Comparison of ENCODE assay signal across 8 cellular contexts in genomic region chr6:128500749-128501350, GRCh38. TPM values are rescaled to one million over a fixed set of nuclear protein-coding genes. Genes with fewer than 3 reads are reported as not detected.
A peak's percentile ranks its signal among the peaks of the same experiment; 100 is the strongest.
DNase-seq lines count a peak whose midpoint lies in the region; ATAC-seq and TF ChIP-seq lines count a peak whose summit lies in the region.
"Not testable (repeated sequence)": the region's sequence is repeated elsewhere in the genome, so short reads cannot be mapped to it uniquely, and the experiment has no call there.

No MANE protein-coding gene starts in this region.

- not testable (repeated sequence) for TF ChIP-seq RAD21 in SK-N-SH (IDR thresholded peaks at IDR 0.05; ENCODE audit: low read length)

- intact Hi-C loops in PC-3 (cut with micrococcal nuclease); left colon (cut with DNase I, micrococcal nuclease); transverse colon (cut with DNase I; ENCODE audit: low total_unique reads): not testable (repeated sequence)

- H3K36me3 Mint-ChIP-seq in chondrocyte (ENCODE audit: low read depth); mesothelial cell of epicardium: not testable (repeated sequence)

- not testable (repeated sequence) for H3K27me3 Mint-ChIP-seq in chondrocyte (ENCODE audit: low read depth); mesothelial cell of epicardium (ENCODE audit: low read depth)

- H3K4me3 ChIP-seq in KMS-11 (IDR thresholded peaks at IDR 0.05; ENCODE audit: insufficient read depth, low read depth, low read length); PC-3 (ENCODE audit: low read length); SK-N-SH (ENCODE audit: low read depth in 2 of 2, low read length in 1 of 2); transverse colon: not testable (repeated sequence)

- CTCF ChIA-PET in PC-3 (lab: Charles Lee); SK-N-SH (lab: Yijun Ruan, JAX): not testable (repeated sequence)

- in situ Hi-C loops in transverse colon (cut with MboI; ENCODE audit: low pct_ligation_motif_present in 1 of 4, low pct_unique_long_range_greater_than_20kb in 1 of 4, low sequenced_read_pairs in 3 of 4) = loop anchor here in 1 of 4 donors (25.0 kb wide), 1 partner anchor 164 kb away; no protein-coding TSS in a partner anchor

- H3K27ac Mint-ChIP-seq in chondrocyte (ENCODE audit: unreplicated experiment) = peak overlapping the region; percentile 82
- H3K27ac Mint-ChIP-seq in mesothelial cell of epicardium = peak overlapping the region; percentile 62

- peak; percentile 37 for DNase-seq in EL
- DNase-seq in PC-3 = peak; percentile 50
- not testable (repeated sequence) for DNase-seq in SK-N-SH; chondrocyte (ENCODE audit: low spot score); left colon; mesothelial cell of epicardium (ENCODE audit: low spot score in 2 of 2, unreplicated experiment in 2 of 2)
- DNase-seq in transverse colon = peak; percentile 31

- H3K79me2 ChIP-seq in KMS-11 (ENCODE audit: insufficient read depth, low read depth) (peaks cover 31% of the 10 kb centered on the region; the same call in 1 of the 2 replicates), PC-3 (ENCODE audit: low read length) (peaks cover 88% of the 10 kb centered on the region), SK-N-SH (ENCODE audit: insufficient read depth) (peaks cover 74% of the 10 kb centered on the region)

- BruUV-seq in PC-3 (replicated peaks; lab: Mats Ljungman, UMichigan) = not testable (repeated sequence)

- not testable (repeated sequence) for H3K9ac ChIP-seq in KMS-11, SK-N-SH
- peak overlapping the region; percentile 82 for H3K9ac ChIP-seq in PC-3 (ENCODE audit: low read length)

- H3K36me3 ChIP-seq in KMS-11 (ENCODE audit: insufficient read depth); PC-3 (ENCODE audit: low read depth, low read length); SK-N-SH (replicated peaks in 1 of 2; ENCODE audit: control insufficient read depth in 1 of 2, insufficient read depth in 2 of 2, low read length in 1 of 2); transverse colon: not testable (repeated sequence)

- ATAC-seq in PC-3 = not testable (repeated sequence)
- peak; percentile 49 for ATAC-seq in left colon

- H3K9me3 Mint-ChIP-seq in chondrocyte (ENCODE audit: low read depth); mesothelial cell of epicardium: not testable (repeated sequence)

- TF ChIP-seq CTCF in KMS-11 (conservative IDR thresholded peaks at IDR 0.05; ENCODE audit: low read depth, low read length); PC-3 (conservative IDR thresholded peaks at IDR 0.05; ENCODE audit: low read depth, low read length); SK-N-SH (IDR thresholded peaks at IDR 0.05); chondrocyte (IDR thresholded peaks at IDR 0.05); mesothelial cell of epicardium (IDR thresholded peaks at IDR 0.05; ENCODE audit: unreplicated experiment); transverse colon (IDR thresholded peaks at IDR 0.05): not testable (repeated sequence)

- not testable (repeated sequence) for TF ChIP-seq POLR2A in transverse colon (IDR thresholded peaks at IDR 0.05)

- H2AFZ ChIP-seq in KMS-11 (ENCODE audit: low read depth); PC-3 (ENCODE audit: low read length); SK-N-SH (ENCODE audit: low read depth): not testable (repeated sequence)

- H3K27ac ChIP-seq in KMS-11; SK-N-SH (ENCODE audit: low read depth in 2 of 2, low read length in 1 of 2): not testable (repeated sequence)
- H3K27ac ChIP-seq in PC-3 (ENCODE audit: low read length) (peak overlapping the region; percentile 98), transverse colon (peak overlapping the region; percentile 74 to 85 (median 78))

- H3K4me1 Mint-ChIP-seq in chondrocyte (ENCODE audit: low read depth) = peaks cover 66% of the 10 kb centered on the region
- peaks cover 29% of the 10 kb centered on the region for H3K4me1 Mint-ChIP-seq in mesothelial cell of epicardium

- POLR2A ChIA-PET in PC-3 (lab: Charles Lee; ENCODE audit: unreplicated experiment); SK-N-SH (lab: Yijun Ruan, JAX): not testable (repeated sequence)

- not testable (repeated sequence) for H4K20me1 ChIP-seq in KMS-11 (ENCODE audit: insufficient read depth); PC-3 (ENCODE audit: low read length)
- peaks cover 21% of the 10 kb centered on the region for H4K20me1 ChIP-seq in SK-N-SH (ENCODE audit: insufficient read depth)

- H3K4me2 ChIP-seq in KMS-11 = peak overlapping the region; percentile 29; the same call in 1 of the 2 replicates
- peak overlapping the region; percentile 79 for H3K4me2 ChIP-seq in PC-3 (ENCODE audit: low read length)
- not testable (repeated sequence) for H3K4me2 ChIP-seq in SK-N-SH

- H3K9me2 ChIP-seq in PC-3 (replicated peaks; ENCODE audit: low read length); SK-N-SH: not testable (repeated sequence)

- not testable (repeated sequence) for TF ChIP-seq EP300 in SK-N-SH (IDR thresholded peaks at IDR 0.05; ENCODE audit: borderline replicate concordance in 1 of 2, low read depth in 1 of 2, low read length in 1 of 2); transverse colon (IDR thresholded peaks at IDR 0.05; ENCODE audit: low read depth)

- not testable (repeated sequence) for H3K4me3 Mint-ChIP-seq in chondrocyte (ENCODE audit: unreplicated experiment); mesothelial cell of epicardium

- peaks cover 59% of the 10 kb centered on the region for H3K4me1 ChIP-seq in KMS-11 (ENCODE audit: low read depth, poor library complexity, severe bottlenecking)
- peaks cover 74% of the 10 kb centered on the region for H3K4me1 ChIP-seq in PC-3 (ENCODE audit: insufficient read depth, low read length)
- peaks cover 0 to 18% of the 10 kb centered on the region in 2 experiments; a peak in 1 of 4 replicates for H3K4me1 ChIP-seq in SK-N-SH (ENCODE audit: control insufficient read depth in 1 of 2, insufficient read depth in 2 of 2, low read depth in 1 of 2, low read length in 1 of 2)
- H3K4me1 ChIP-seq in transverse colon = peaks cover 33 to 73% (median 62%) of the 10 kb centered on the region in 4 donors

- H3F3A ChIP-seq in PC-3 (ENCODE audit: low read length, unreplicated experiment); SK-N-SH (replicated peaks; ENCODE audit: insufficient read depth): not testable (repeated sequence)

- 72% methylated on average over 5 of the region's 5 CpGs for WGBS in SK-N-SH (ENCODE audit: low lambda C conversion rate)
- 0 to 46% methylated on average over 1 to 5 of the region's 5 CpGs for WGBS in transverse colon (ENCODE audit: low coverage in 1 of 2), 2 donors

- not testable (repeated sequence) for H3K27me3 ChIP-seq in KMS-11 (ENCODE audit: insufficient read depth, low read depth); PC-3 (ENCODE audit: low read length); SK-N-SH (ENCODE audit: insufficient read depth); transverse colon

- not testable (repeated sequence) for H3K9me3 ChIP-seq in PC-3 (ENCODE audit: low read length); SK-N-SH; transverse colon

TF ChIP-seq in SK-N-SH, 30 proteins besides CTCF, POLR2A, EP300 and RAD21:
- TF ChIP-seq PBX3 (IDR thresholded peaks at IDR 0.05) (0 out of 2 replicates have a peak, but pooled peaks have one; percentile 48), TCF12 (IDR thresholded peaks at IDR 0.05) (peak; percentile 47), TEAD4 (IDR thresholded peaks at IDR 0.05; ENCODE audit: borderline replicate concordance, insufficient read depth) (0 out of 2 replicates have a peak, but pooled peaks have one; percentile 35), NFIC (IDR thresholded peaks at IDR 0.05; ENCODE audit: borderline replicate concordance) (peak; percentile 46; the same call in 1 of the 2 replicates)

RNA-seq across cellular contexts. Expression of gene PTPRK, which starts 19.5 kb away (rescaled TPM):
- total RNA-seq in PC-3 (2014; rRNA removed) (53.8 and 64.7 TPM in 2 replicates), chondrocyte (63.3 to 69.9 TPM (median 67.0 TPM) in 3 replicates), left colon (100 to 1,000 TPM; 113 to 121 TPM), mesothelial cell of epicardium (87.4 to 93.7 TPM (median 90.0 TPM) in 3 replicates), transverse colon (100 to 1,000 TPM in 2 of 4 donors, 10 to 100 TPM in 2; 88.0 to 187 (median 136) TPM)
- 8.0 and 9.5 TPM in 2 replicates for polyA plus RNA-seq in SK-N-SH (2012; rRNA removed)
- 12.3 and 14.5 TPM in 2 replicates for polyA plus RNA-seq in SK-N-SH (2012; cell fraction: cytosol; rRNA removed)
- 8.9 and 10.3 TPM in 2 replicates for polyA plus RNA-seq in SK-N-SH (2012; cell fraction: nucleus; rRNA removed)
